ENCODE assay signal across 12 cellular contexts in genomic region chr15:93089855-93090305, GRCh38. TPM values are rescaled to one million over a fixed set of nuclear protein-coding genes. Genes with fewer than 3 reads are reported as not detected.
DNase-seq lines count a peak whose midpoint lies in the region; ATAC-seq and TF ChIP-seq lines count a peak whose summit lies in the region.
"Had no signal": no experiment of that assay in that cellular context is flagged by ENCODE, and none has a peak within 500 bp of the region (broad histone marks: within the 10 kb centered on the region; RNA-seq: fewer than 3 reads in every experiment).

No MANE protein-coding gene starts in this region.

- H3K27me3 ChIP-seq in hepatocyte (peaks cover 65% of the 10 kb centered on the region), PC-3 (ENCODE audit: low read length) (peaks cover 64% of the 10 kb centered on the region), spleen (replicated peaks in 1 of 7) (peaks cover 0 to 84% (median 67%) of the 10 kb centered on the region in 7 donors)

- no peaks in the 10 kb centered on the region for H3K9me3 Mint-ChIP-seq in WTC11
- H3K9me3 Mint-ChIP-seq: IgD-negative memory B cell had no signal

- 13% methylated on average over 20 of the region's 20 CpGs for WGBS in hepatocyte (ENCODE audit: low lambda C conversion rate, missing lambda C conversion rate)
- WGBS in spleen, 5 donors = 14 to 24% (median 17%) methylated on average over 20 of the region's 20 CpGs

- H3K9me2 ChIP-seq in hepatocyte (replicated peaks; ENCODE audit: insufficient read depth) (no peaks in the 10 kb centered on the region), PC-3 (replicated peaks; ENCODE audit: low read length) (no peaks in the 10 kb centered on the region)

- no peak overlapping the region for H2AFZ ChIP-seq in hepatocyte
- H2AFZ ChIP-seq in PC-3 (ENCODE audit: low read length) = no peak overlapping the region

- H3K27ac ChIP-seq in hepatocyte = no peak overlapping the region
- no peak overlapping the region for H3K27ac ChIP-seq in PC-3 (ENCODE audit: low read length)
- H3K27ac ChIP-seq in spleen = no peak overlapping the region

- H3K27me3 Mint-ChIP-seq in WTC11 (ENCODE audit: low read depth) = peaks cover 17% of the 10 kb centered on the region

- intact Hi-C loops in PC-3 (cut with micrococcal nuclease) (no loop called here), spleen (cut with DNase I; ENCODE audit: low total_unique reads) (no loop called here)

- no peak overlapping the region for H3K27ac Mint-ChIP-seq in WTC11
- H3K27ac Mint-ChIP-seq: IgD-negative memory B cell had no signal

- POLR2A ChIA-PET in WTC11 (lab: Charles Lee) = no interaction called here
- POLR2A ChIA-PET in PC-3 (lab: Charles Lee; ENCODE audit: unreplicated experiment) = no interaction called here

- peak overlapping the region; percentile 88 for H3K4me3 Mint-ChIP-seq in WTC11

- H3K4me2 ChIP-seq in hepatocyte (peak overlapping the region; percentile 94), PC-3 (ENCODE audit: low read length) (no peak overlapping the region)

- ATAC-seq in WTC11 (no peak), PC-3 (no peak), GM18870 (IDR thresholded peaks at IDR 0.05; ENCODE audit: unreplicated experiment) (no peak), HG03095 (IDR thresholded peaks at IDR 0.05; ENCODE audit: unreplicated experiment) (no peak)
- ATAC-seq: left lobe of liver had no signal

- H3K36me3 ChIP-seq in ES-I3 (ENCODE audit: insufficient read depth, low read length) (no peaks in the 10 kb centered on the region), hepatocyte (replicated peaks; ENCODE audit: insufficient read depth, low read depth) (no peaks in the 10 kb centered on the region), PC-3 (ENCODE audit: low read depth, low read length) (no peaks in the 10 kb centered on the region), spleen (no peaks in the 10 kb centered on the region)

- BruUV-seq in PC-3 (replicated peaks; lab: Mats Ljungman, UMichigan) = no TSS peak

- no peaks in the 10 kb centered on the region for H4K20me1 ChIP-seq in hepatocyte (ENCODE audit: insufficient read depth, poor library complexity, severe bottlenecking)
- no peaks in the 10 kb centered on the region for H4K20me1 ChIP-seq in PC-3 (ENCODE audit: low read length)

- peaks cover 7% of the 10 kb centered on the region; the same call in 1 of the 2 replicates for H3K4me1 ChIP-seq in ES-I3 (ENCODE audit: insufficient read depth, low read length)
- peaks cover 4% of the 10 kb centered on the region for H3K4me1 ChIP-seq in hepatocyte (ENCODE audit: insufficient read depth)
- no peaks in the 10 kb centered on the region for H3K4me1 ChIP-seq in PC-3 (ENCODE audit: insufficient read depth, low read length)
- peaks cover 4 to 28% (median 24%) of the 10 kb centered on the region in 6 donors for H3K4me1 ChIP-seq in spleen

- CTCF ChIA-PET in WTC11 (lab: Charles Lee) (interaction anchor here (0.9 to 1.3 kb wide), 3 partner anchors 12 to 1030 kb away, joined by 3 to 9 read pairs (median 5); no protein-coding TSS in a partner anchor), PC-3 (lab: Charles Lee) (no interaction called here)

- H3K36me3 Mint-ChIP-seq in WTC11 = 0 out of 2 replicates have a peak, but pooled peaks cover under 1% of the 10 kb centered on the region

- no peak for TF ChIP-seq POLR2A in spleen (IDR thresholded peaks at IDR 0.05)

- TF ChIP-seq CTCF in WTC11 (IDR thresholded peaks at IDR 0.05) = no peak
- TF ChIP-seq CTCF in hepatocyte (IDR thresholded peaks at IDR 0.05; ENCODE audit: poor library complexity) = no peak
- TF ChIP-seq CTCF in PC-3 (conservative IDR thresholded peaks at IDR 0.05; ENCODE audit: low read depth, low read length) = no peak
- TF ChIP-seq CTCF in spleen (IDR thresholded peaks at IDR 0.05 in 8 of 11, conservative IDR thresholded peaks at IDR 0.05 in 3 of 11) = no peak

- H3F3A ChIP-seq in PC-3 (ENCODE audit: low read length, unreplicated experiment) = no peaks in the 10 kb centered on the region

- no peaks in the 10 kb centered on the region for H3K79me2 ChIP-seq in hepatocyte
- no peaks in the 10 kb centered on the region for H3K79me2 ChIP-seq in PC-3 (ENCODE audit: low read length)

- peaks cover 35% of the 10 kb centered on the region for H3K4me1 Mint-ChIP-seq in WTC11

- H3K9me3 ChIP-seq in ES-I3 (ENCODE audit: control insufficient read depth, insufficient read depth, low read length) = no peaks in the 10 kb centered on the region
- no peaks in the 10 kb centered on the region for H3K9me3 ChIP-seq in hepatocyte (ENCODE audit: low read depth)
- H3K9me3 ChIP-seq in PC-3 (ENCODE audit: low read length) = no peaks in the 10 kb centered on the region
- H3K9me3 ChIP-seq in spleen = no peaks in the 10 kb centered on the region

- H3K4me3 ChIP-seq in hepatocyte (no peak overlapping the region), PC-3 (ENCODE audit: low read length) (no peak overlapping the region), spleen (peak overlapping the region in 1 of 8 donors; percentile 70)

- peak overlapping the region; percentile 55; the same call in 1 of the 2 replicates for H3K9ac ChIP-seq in ES-I3 (ENCODE audit: low read depth, low read length)
- H3K9ac ChIP-seq in PC-3 (ENCODE audit: low read length) = no peak overlapping the region

- DNase-seq in WTC11 (ENCODE audit: low spot score) (no peak), hepatocyte (ENCODE audit: low spot score) (no peak), retina (peak; percentile 67), PC-3 (no peak), spleen (no peak)
- DNase-seq: DND-41, NCI-H510A treated with DMSO at 0.1 percent for 48 hours had no signal

TF ChIP-seq in WTC11, 78 proteins besides CTCF, POLR2A, EP300 and RAD21:
- TF ChIP-seq NR2C2 (CRISPR knock-in tag; IDR thresholded peaks at IDR 0.05) (no peak), CREB1 (CRISPR knock-in tag; IDR thresholded peaks at IDR 0.05) (no peak), CDX4 (CRISPR knock-in tag; IDR thresholded peaks at IDR 0.05; ENCODE audit: borderline replicate concordance) (no peak), HMGXB4 (CRISPR knock-in tag; IDR thresholded peaks at IDR 0.05) (no peak), FOXP1 (CRISPR knock-in tag; IDR thresholded peaks at IDR 0.05; ENCODE audit: borderline replicate concordance) (no peak), TEAD4 (CRISPR knock-in tag; IDR thresholded peaks at IDR 0.05) (no peak), ZNF263 (CRISPR knock-in tag; IDR thresholded peaks at IDR 0.05; ENCODE audit: low read depth) (no peak), CBFB (CRISPR knock-in tag; IDR thresholded peaks at IDR 0.05; ENCODE audit: low read depth) (no peak), SOX15 (CRISPR knock-in tag; IDR thresholded peaks at IDR 0.05) (no peak), ZNF121 (CRISPR knock-in tag; IDR thresholded peaks at IDR 0.05) (no peak), GTF2I (CRISPR knock-in tag; conservative IDR thresholded peaks at IDR 0.05) (no peak), RELA (CRISPR knock-in tag; IDR thresholded peaks at IDR 0.05; ENCODE audit: borderline replicate concordance) (no peak)
TF ChIP-seq in WTC11: peak in this region for 0.

RNA-seq across cellular contexts. Expression of gene RGMA, which starts 0.9 kb away (rescaled TPM):
- 36.9 to 47.2 TPM (median 37.7 TPM) in 3 replicates for total RNA-seq in WTC11 (2021)
- total RNA-seq in hepatocyte = 2.0 and 2.7 TPM in 2 replicates
- polyA plus RNA-seq in hepatocyte = 2.5 and 2.8 TPM in 2 replicates
- 1.3 and 2.5 TPM in 2 replicates for total RNA-seq in PC-3 (2014; rRNA removed)
- 1 to 10 TPM in 5 of 7 donors, under 1 TPM in 2; 0.37 to 3.1 (median 1.1) TPM for total RNA-seq in spleen
- 1 to 10 TPM in 2 of 3 donors, under 1 TPM in 1; 0.59 to 2.6 (median 2.0) TPM for polyA plus RNA-seq in spleen
- polyA plus RNA-seq: IgD-negative memory B cell had no signal
